Comparison of ENCODE assay signal across 37 cellular contexts in the genomic region with DNA sequence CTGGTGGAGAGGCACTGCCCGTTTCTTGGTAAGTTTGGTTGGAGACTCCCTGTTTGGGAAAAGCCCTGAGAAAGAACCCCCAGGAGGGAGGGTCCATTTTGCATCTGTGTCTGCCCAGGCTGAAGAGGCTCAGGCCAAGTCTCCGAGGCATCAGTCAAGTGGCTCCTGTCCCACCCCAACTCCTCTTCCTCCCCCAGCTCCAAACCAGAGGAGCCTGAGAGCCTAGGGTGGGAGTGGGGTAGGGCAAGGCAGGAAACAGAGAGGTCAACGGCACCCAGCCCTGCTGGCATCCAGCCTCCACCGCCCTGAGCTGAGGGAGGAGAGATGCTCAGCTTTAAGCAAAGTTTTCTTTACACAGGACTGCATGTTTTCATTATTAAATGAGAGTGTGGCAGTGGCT. TPM values are rescaled to one million over a fixed set of nuclear protein-coding genes. Genes with fewer than 3 reads are reported as not detected.
"Had no signal": no experiment of that assay in that cellular context is flagged by ENCODE, and none has a peak within 500 bp of the region (broad histone marks: within the 10 kb centered on the region; RNA-seq: fewer than 3 reads in every experiment).

No MANE protein-coding gene starts in this region.

- H3K4me3 Mint-ChIP-seq: activated B cell treated with CpG ODN at 0.5 μM for 24 hours; activated CD4-positive, alpha-beta memory T cell treated with anti-CD3 and anti-CD28 coated beads for 36 hours; activated naive CD8-positive, alpha-beta T cell treated with anti-CD3 and anti-CD28 coated beads, Interleukin-2, amount 10 ng/mL, durations not matched to agents 7 days and 5 days; activated T-cell treated with anti-CD3 and anti-CD28 coated beads, Interleukin-2, amount 50 U/mL, for 4 hours; activated T-helper 1 cell treated with anti-CD3 and anti-CD28 coated beads, Interleukin-12 subunit alpha, Interleukin-12 subunit beta, Interleukin-2, Interleukin-4 antibody, amounts not matched to agents 30 ng/mL and 10 ng/mL and 1 ng/mL, durations not matched to agents 14 hours and 24 hours and 36 hours had no signal

- H3K4me3 ChIP-seq: ascending aorta, cardiac muscle cell, Peyer's patch had no signal

- H3K27me3 ChIP-seq: ascending aorta, cardiac muscle cell, Peyer's patch had no signal

- DNase-seq: activated B cell treated with CpG ODN at 0.5 μM for 24 hours; activated CD4-positive, alpha-beta memory T cell treated with anti-CD3 and anti-CD28 coated beads for 36 hours; activated CD4-positive, alpha-beta T cell treated with anti-CD3 and anti-CD28 coated beads for 4 hours; activated CD4-positive, alpha-beta T cell treated with anti-CD3 and anti-CD28 coated beads, Interleukin-2, amount 50 U/mL, for 1 hour; activated CD4-positive, CD25-positive, alpha-beta regulatory T cell treated with anti-CD3 and anti-CD28 coated beads, Interleukin-2, amount 50 U/mL, for 72 hours; activated CD8-positive, alpha-beta memory T cell treated with anti-CD3 and anti-CD28 coated beads, Interleukin-2, amount 50 U/mL, for 4 hours; activated naive CD4-positive, alpha-beta T cell; activated naive CD4-positive, alpha-beta T cell treated with anti-CD3 and anti-CD28 coated beads, Interleukin-2, amount 50 U/mL, for 16 hours; activated naive CD8-positive, alpha-beta T cell treated with anti-CD3 and anti-CD28 coated beads, Interleukin-2, amount 10 ng/mL, durations not matched to agents 7 days and 5 days; activated T-cell treated with anti-CD3 and anti-CD28 coated beads for 4 hours; activated T-cell treated with anti-CD3 and anti-CD28 coated beads, Interleukin-2, amount 50 U/mL, for 4 hours; amygdala; Karpas-422; KBM-7; NCI-H1092; NCI-H146; NCI-H187; NCI-H2029 treated with DMSO at 0.1 percent for 48 hours; NCI-H2107; NCI-H2171; NCI-H510A; NCI-H526; NCI-H748 treated with DMSO at 0.1 percent for 48 hours; NK-92 treated with Interleukin-12 subunit alpha and Interleukin-12 subunit beta, amount 100 ng/mL, for 24 hours; PC-3; Peyer's patch; RPMI8226; SHP77 treated with DMSO at 0.1 percent for 48 hours; SW 1271; T-helper 1 cell; T-helper 2 cell; T-helper 9 cell had no signal

- H3K4me1 Mint-ChIP-seq: activated B cell treated with CpG ODN at 0.5 μM for 24 hours had no signal

- H3K36me3 Mint-ChIP-seq: activated CD4-positive, alpha-beta memory T cell treated with anti-CD3 and anti-CD28 coated beads for 36 hours; activated naive CD8-positive, alpha-beta T cell treated with anti-CD3 and anti-CD28 coated beads, Interleukin-2, amount 10 ng/mL, durations not matched to agents 7 days and 5 days had no signal

- H3K9me3 ChIP-seq: ascending aorta, Peyer's patch had no signal

- H3K27ac ChIP-seq: ascending aorta, cardiac muscle cell, Peyer's patch, VCaP had no signal

- H3K27ac Mint-ChIP-seq: activated B cell treated with CpG ODN at 0.5 μM for 24 hours; activated CD4-positive, alpha-beta memory T cell treated with anti-CD3 and anti-CD28 coated beads for 36 hours; activated naive CD8-positive, alpha-beta T cell treated with anti-CD3 and anti-CD28 coated beads, Interleukin-2, amount 10 ng/mL, durations not matched to agents 7 days and 5 days; activated T-helper 1 cell treated with anti-CD3 and anti-CD28 coated beads, Interleukin-12 subunit alpha, Interleukin-12 subunit beta, Interleukin-2, Interleukin-4 antibody, amounts not matched to agents 30 ng/mL and 10 ng/mL and 1 ng/mL, durations not matched to agents 14 hours and 24 hours and 36 hours had no signal

- H3K36me3 ChIP-seq: ascending aorta, cardiac muscle cell, Peyer's patch had no signal

- H3K4me1 ChIP-seq: ascending aorta, Peyer's patch had no signal

- ATAC-seq: activated T-cell treated with anti-CD3 and anti-CD28 coated beads, Interleukin-2, amount 50 U/mL, for 4 hours; PC-3 had no signal

RNA-seq across cellular contexts. Expression of a gene that starts 38.2 kb away (rescaled TPM):
- total RNA-seq: activated B cell treated with CpG ODN at 0.5 μM for 24 hours; activated CD4-positive, alpha-beta memory T cell treated with anti-CD3 and anti-CD28 coated beads for 36 hours; activated naive CD8-positive, alpha-beta T cell treated with anti-CD3 and anti-CD28 coated beads, Interleukin-2, amount 10 ng/mL, durations not matched to agents 7 days and 5 days; activated T-cell treated with anti-CD3 and anti-CD28 coated beads, Interleukin-2, amount 50 U/mL, for 4 hours; activated T-helper 1 cell treated with anti-CD3 and anti-CD28 coated beads, Interleukin-12 subunit alpha, Interleukin-12 subunit beta, Interleukin-2, Interleukin-4 antibody, amounts not matched to agents 30 ng/mL and 10 ng/mL and 1 ng/mL, durations not matched to agents 14 hours and 24 hours and 36 hours; ascending aorta; MCF 10A had no signal
